ENCODE assay signal across 8 cellular contexts in the genomic region with DNA sequence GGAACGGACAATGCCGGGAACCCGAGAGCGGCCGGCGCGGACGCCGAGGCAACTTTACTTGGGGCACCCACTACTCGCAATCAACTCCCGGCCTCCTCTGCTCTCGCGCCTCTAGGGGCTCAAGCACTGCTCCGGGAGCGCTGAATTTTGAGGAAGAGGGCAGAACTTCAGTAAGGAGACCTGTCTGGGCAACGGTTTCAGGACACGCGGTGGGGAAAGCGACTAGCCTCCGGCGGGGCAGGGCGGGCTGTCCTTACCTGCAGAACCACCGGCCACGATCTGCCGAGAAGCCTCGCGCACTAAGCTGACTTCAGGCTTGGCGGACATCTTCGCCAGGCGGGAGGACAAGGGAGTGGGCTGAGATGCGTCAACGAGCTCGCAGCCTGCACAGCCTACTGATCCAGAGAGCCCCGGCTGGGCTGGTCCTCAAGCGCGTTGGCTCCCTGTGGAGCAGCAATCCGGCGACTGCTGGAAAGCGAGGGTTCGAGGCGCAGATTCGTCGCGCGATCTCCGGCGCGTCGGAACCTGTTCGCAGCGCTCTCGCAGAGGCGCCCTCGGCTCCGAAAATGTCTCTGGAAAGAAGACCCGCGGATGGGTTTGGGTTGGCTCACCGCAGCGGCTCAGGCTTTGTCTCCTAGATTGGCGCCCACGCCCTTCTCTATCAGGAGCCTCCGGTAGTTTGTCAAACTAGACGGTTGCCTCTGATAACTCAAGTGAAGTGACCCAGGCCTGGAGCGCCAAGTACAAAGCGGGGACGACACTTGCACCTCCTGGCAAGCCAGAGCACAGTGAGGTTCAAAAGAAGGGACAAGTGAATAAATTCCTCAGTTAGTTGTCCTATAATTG. TPM values are rescaled to one million over a fixed set of nuclear protein-coding genes. Genes with fewer than 3 reads are reported as not detected.
A peak's percentile ranks its signal among the peaks of the same experiment; 100 is the strongest.
DNase-seq lines count a peak whose midpoint lies in the region; ATAC-seq and TF ChIP-seq lines count a peak whose summit lies in the region.

TSS of gene SLC25A21 (minus strand) at position 583 of the 846 bp plus-strand sequence.

- H3K36me3 Mint-ChIP-seq in T-helper 2 cell treated with Interferon-gamma antibody and Interleukin-4, amounts not matched to agents 5 μg/mL and 100 μg/mL, for 36 hours (ENCODE audit: low read depth), result no peaks in the 10 kb centered on the region

- H3K27ac ChIP-seq in upper lobe of left lung, result peak within 1 kb of the TSS; percentile 85 to 96 (median 90)

- peak; percentile 67 for DNase-seq in COLO829 (ENCODE audit: low spot score)
- DNase-seq in NCI-H1092 (lab: John Stamatoyannopoulos, UW), result peak; percentile 83
- no peak for DNase-seq in T-helper 2 cell treated with Interferon-gamma antibody and Interleukin-4, amounts not matched to agents 5 μg/mL and 100 μg/mL, for 36 hours (ENCODE audit: low spot score)
- DNase-seq in fibroblast of gingiva (ENCODE audit: low read depth), result peak; percentile 81
- DNase-seq in middle frontal gyrus (ENCODE audit: extremely low spot score, low spot score), result peak; percentile 67
- DNase-seq in upper lobe of left lung, result peak; percentile 68 to 93
- no peak for DNase-seq in GM13977 (ENCODE audit: low spot score)

- in situ Hi-C loops in GM13977 (cut with MboI; ENCODE audit: low pct_unique_long_range_greater_than_20kb, low sequenced_read_pairs, unreplicated experiment), result no loop called here

- H3K27me3 ChIP-seq in upper lobe of left lung, result no peaks in the 10 kb centered on the region

- no peaks in the 10 kb centered on the region for H3K9me3 ChIP-seq in upper lobe of left lung

- H3K4me3 Mint-ChIP-seq in T-helper 2 cell treated with Interferon-gamma antibody and Interleukin-4, amounts not matched to agents 5 μg/mL and 100 μg/mL, for 36 hours, result peak within 1 kb of the TSS; percentile 18

- TF ChIP-seq EP300 in upper lobe of left lung (IDR thresholded peaks at IDR 0.05), result no peak

- 4 to 5% methylated on average over 26 to 66 of the region's 66 CpGs for WGBS in upper lobe of left lung, 2 donors

- H3K27ac Mint-ChIP-seq in T-helper 2 cell treated with Interferon-gamma antibody and Interleukin-4, amounts not matched to agents 5 μg/mL and 100 μg/mL, for 36 hours, result no peak within 1 kb of the TSS

- no peaks in the 10 kb centered on the region for H3K36me3 ChIP-seq in upper lobe of left lung

- peaks cover 16% of the 10 kb centered on the region for H3K27me3 Mint-ChIP-seq in T-helper 2 cell treated with Interferon-gamma antibody and Interleukin-4, amounts not matched to agents 5 μg/mL and 100 μg/mL, for 36 hours (ENCODE audit: low read depth)

- peaks cover 6 to 18% (median 7%) of the 10 kb centered on the region in 4 donors for H3K4me1 ChIP-seq in upper lobe of left lung

- ATAC-seq in upper lobe of left lung (ENCODE audit: low FRiP score in 2 of 2) (peak; percentile 89 to 93), HG02642 (IDR thresholded peaks at IDR 0.05; ENCODE audit: poor library complexity, unreplicated experiment) (no peak)

- TF ChIP-seq CTCF in upper lobe of left lung (IDR thresholded peaks at IDR 0.05) (peak in 1 of 6 experiments; percentile 40), GM13977 (IDR thresholded peaks at IDR 0.05; ENCODE audit: extremely low read depth, insufficient read depth, missing control alignments) (no peak)

- H3K9me3 Mint-ChIP-seq in T-helper 2 cell treated with Interferon-gamma antibody and Interleukin-4, amounts not matched to agents 5 μg/mL and 100 μg/mL, for 36 hours, result peaks cover 4% of the 10 kb centered on the region

- H3K4me1 Mint-ChIP-seq in T-helper 2 cell treated with Interferon-gamma antibody and Interleukin-4, amounts not matched to agents 5 μg/mL and 100 μg/mL, for 36 hours (ENCODE audit: low read depth), result no peaks in the 10 kb centered on the region

- H3K4me3 ChIP-seq in upper lobe of left lung, result peak within 1 kb of the TSS; percentile 53 to 74 (median 65)

- TF ChIP-seq POLR2A in upper lobe of left lung (IDR thresholded peaks at IDR 0.05), result peak in 2 of 4 donors; percentile 19 to 52

RNA-seq across cellular contexts. Expression of gene SLC25A21, which starts in this region (rescaled TPM):
- 1 to 10 TPM in 1 of 6 donors, under 1 TPM in 2, not detected in 3; 0.15 to 1.7 (median 0.30) TPM for total RNA-seq in upper lobe of left lung

Comparison
In these comparisons a context has a peak if more than half of its experiments do, and no peak if none do; other contexts are left out.
1. DNase-seq: peak in COLO829 (single experiment), NCI-H1092 (single experiment), fibroblast of gingiva (single experiment), middle frontal gyrus (single experiment) and upper lobe of left lung (2 of 2); none in T-helper 2 cell treated with Interferon-gamma antibody and Interleukin-4, amounts not matched to agents 5 μg/mL and 100 μg/mL, for 36 hours (single experiment) and GM13977 (single experiment).